In the genomic region with DNA sequence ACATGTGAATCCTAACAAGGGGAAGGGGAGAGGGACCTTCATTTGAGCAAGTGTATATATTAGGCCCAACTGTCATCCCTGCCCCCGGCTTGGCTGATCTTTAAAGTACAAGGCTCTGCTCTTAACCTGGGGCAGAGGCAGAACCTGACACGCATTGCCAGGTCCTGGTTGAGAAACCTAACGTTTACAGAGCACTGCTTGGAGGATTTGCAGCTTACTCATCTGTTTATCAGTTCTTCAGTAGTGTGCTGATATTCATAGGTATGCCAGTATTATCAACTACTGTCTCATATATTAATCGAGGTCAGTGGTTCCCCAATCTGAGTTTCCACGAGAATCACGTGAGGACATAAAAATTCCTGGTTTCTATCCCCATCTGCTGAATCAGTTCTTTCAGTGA, we compare ENCODE assay signal across 23 cellular contexts.
"Had no signal": no experiment of that assay in that cellular context is flagged by ENCODE, and none has a peak within 500 bp of the region (broad histone marks: within the 10 kb centered on the region; RNA-seq: fewer than 3 reads in every experiment).

No MANE protein-coding gene starts in this region.

- H3K9me3 ChIP-seq: colonic mucosa, gastrocnemius medialis, left ventricle myocardium inferior, neutrophil, right atrium auricular region, sigmoid colon, suprapubic skin, thyroid gland, upper lobe of left lung, uterus had no signal

- H3K27me3 ChIP-seq: colonic mucosa, gastrocnemius medialis, neutrophil, right atrium auricular region, sigmoid colon, suprapubic skin, thyroid gland, upper lobe of left lung, uterus had no signal

- H3K27ac ChIP-seq: colonic mucosa, gastrocnemius medialis, left ventricle myocardium inferior, neutrophil, right atrium auricular region, sigmoid colon, skin epidermis, suprapubic skin, thyroid gland, upper lobe of left lung, uterus had no signal

- H3K4me1 ChIP-seq: colonic mucosa, gastrocnemius medialis, left ventricle myocardium inferior, right atrium auricular region, suprapubic skin, thyroid gland, upper lobe of left lung, uterus had no signal

- H3K4me3 ChIP-seq: colonic mucosa, gastrocnemius medialis, left ventricle myocardium inferior, lung, right atrium auricular region, sigmoid colon, skin epidermis, suprapubic skin, thyroid gland, upper lobe of left lung, uterus had no signal

- H3K27me3 Mint-ChIP-seq: naive B cell had no signal

- FAIRE-seq: keratinocyte had no signal

- H3K4me3 Mint-ChIP-seq: endodermal cell, naive B cell, nephron had no signal

- H3K36me3 ChIP-seq: uterus had no signal

- H3K4me1 Mint-ChIP-seq: naive B cell, nephron had no signal

- H3K9me3 Mint-ChIP-seq: endodermal cell, naive B cell, nephron had no signal

- H3K27ac Mint-ChIP-seq: endodermal cell, nephron had no signal

- DNase-seq: cerebellar nuclear complex; colonic mucosa; dermis blood vessel endothelial cell; endodermal cell; gastrocnemius medialis; glutamatergic neuron; left ventricle myocardium inferior; mesendoderm; naive B cell; sigmoid colon; stimulated activated CD4-positive, alpha-beta T cell treated with anti-CD3 and anti-CD28 coated beads, Interleukin-12 subunit alpha, Interleukin-12 subunit beta, amount 100 ng/mL, for 4 hours; stimulated activated CD4-positive, alpha-beta T cell treated with anti-CD3 and anti-CD28 coated beads, Interleukin-2, amount 100 ng/mL, for 48 hours; stimulated activated naive CD4-positive, alpha-beta T cell treated with Interleukin-2 at 50 U/mL for 16 hours; thyroid gland; upper lobe of left lung; uterus had no signal
